In the genomic region with DNA sequence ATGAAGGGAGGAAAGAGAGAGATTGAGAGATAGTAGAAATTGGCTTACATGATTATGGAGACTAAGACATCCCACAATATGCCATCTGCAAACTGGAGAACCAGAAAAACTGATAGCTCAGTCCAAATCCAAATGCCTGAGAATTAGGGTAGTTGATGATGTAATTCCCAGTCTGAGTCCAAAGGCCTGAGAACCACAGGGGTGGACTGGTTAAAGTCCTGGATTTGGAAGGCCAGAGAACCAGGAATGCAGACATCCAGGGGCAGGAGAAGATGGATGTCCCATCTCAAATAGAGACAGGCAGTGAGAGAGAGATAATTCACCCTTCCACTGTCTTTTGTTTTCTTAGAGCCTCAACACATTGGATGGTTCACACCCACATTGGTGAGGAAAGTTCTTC, we compare ENCODE assay signal across 11 cellular contexts.
"Had no signal": no experiment of that assay in that cellular context is flagged by ENCODE, and none has a peak within 500 bp of the region (broad histone marks: within the 10 kb centered on the region; RNA-seq: fewer than 3 reads in every experiment).

No MANE protein-coding gene starts in this region.

- H3K4me3 ChIP-seq: GM23248, GM23338, HAP-1 had no signal

- DNase-seq: GM23248, GOT3, H7, H9, HCEC 1CT, HFFc6 had no signal

- H3K4me2 ChIP-seq: GM23338 had no signal

- FAIRE-seq: H1, H54 had no signal

- H3K9me3 Mint-ChIP-seq: GM23338, HFFc6 had no signal

- H2AFZ ChIP-seq: GM23248, GM23338 had no signal

- H3K36me3 ChIP-seq: HAP-1 had no signal

- H3K4me1 Mint-ChIP-seq: GM23338, H9 had no signal

- H3K4me3 Mint-ChIP-seq: GM23338, H9, HFFc6 had no signal

- H3K9ac ChIP-seq: GM23248 had no signal

- H3K4me1 ChIP-seq: HAP-1 had no signal

- H3K27ac Mint-ChIP-seq: GM23338, H9, HFFc6 had no signal

- ATAC-seq: GM23338, HCT116 had no signal

- H3K27ac ChIP-seq: GM23248 had no signal

- H3K9me3 ChIP-seq: HAP-1 had no signal
